In the genomic region with DNA sequence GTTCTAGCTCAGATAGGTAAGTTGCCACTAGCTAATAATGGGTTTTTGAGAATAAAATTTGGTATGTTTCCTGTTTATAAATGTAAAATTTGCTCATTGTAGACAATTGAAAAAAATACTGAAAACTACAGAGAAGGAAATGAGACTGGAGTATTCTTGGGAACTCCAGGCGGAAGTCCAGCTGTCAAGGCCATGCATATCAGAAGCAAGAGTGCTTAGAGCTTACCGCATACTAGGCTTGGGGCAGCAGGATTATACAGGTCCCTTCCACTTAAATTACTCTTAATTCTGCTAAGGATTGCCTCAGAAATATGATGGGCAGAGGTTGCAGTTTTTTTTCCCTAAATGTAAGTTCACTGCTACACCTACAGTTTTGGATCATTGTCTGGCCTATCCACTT, we compare ENCODE assay signal across 30 cellular contexts.
"Had no signal": no experiment of that assay in that cellular context is flagged by ENCODE, and none has a peak within 500 bp of the region (broad histone marks: within the 10 kb centered on the region; RNA-seq: fewer than 3 reads in every experiment).

No MANE protein-coding gene starts in this region.

- H3K27ac ChIP-seq: neutrophil, parathyroid adenoma, psoas muscle, skin epidermis, stomach, thoracic aorta, thyroid gland, tibial nerve, upper lobe of left lung, vagina had no signal

- H3K9ac ChIP-seq: parathyroid adenoma had no signal

- FAIRE-seq: urothelium cell line had no signal

- H3K9me3 ChIP-seq: neutrophil, psoas muscle, stomach, thoracic aorta, thyroid gland, tibial nerve, upper lobe of left lung, vagina had no signal

- H3K36me3 Mint-ChIP-seq: natural killer cell treated with Interleukin-12 subunit alpha and Interleukin-12 subunit beta and Interleukin-15 and Interleukin-18, amount 100 ng/mL, for 72 hours; stimulated activated effector memory CD8-positive, alpha-beta T cell treated with anti-CD3 and anti-CD28 coated beads, Interleukin-12 subunit alpha, Interleukin-12 subunit beta, amount 100 ng/mL, for 72 hours had no signal

- H2AFZ ChIP-seq: parathyroid adenoma had no signal

- H3K4me3 Mint-ChIP-seq: naive thymus-derived CD8-positive, alpha-beta T cell; natural killer cell treated with Interleukin-12 subunit alpha and Interleukin-12 subunit beta and Interleukin-15 and Interleukin-18, amount 100 ng/mL, for 72 hours; nephron progenitor cell; neural crest cell; stimulated activated effector memory CD8-positive, alpha-beta T cell treated with anti-CD3 and anti-CD28 coated beads, Interleukin-12 subunit alpha, Interleukin-12 subunit beta, amount 100 ng/mL, for 72 hours; stimulated activated naive B cell treated with anti-CD40 and anti-IgM and Interleukin-4, amounts not matched to agents 10 μg/mL and 1 μg/mL and 100 μg/mL, for 72 hours; stimulated activated naive CD8-positive, alpha-beta T cell treated with anti-CD3 and anti-CD28 coated beads, Interleukin-15, Interleukin-2, amounts not matched to agents 100 ng/mL and 50 ng/mL, for 24 hours had no signal

- H3K27me3 ChIP-seq: neutrophil, stomach, thyroid gland, tibial nerve, upper lobe of left lung, vagina had no signal

- H3K4me3 ChIP-seq: psoas muscle, skin epidermis, smooth muscle cell, stomach, thoracic aorta, thyroid gland, tibial nerve, upper lobe of left lung, vagina had no signal

- H3K9me3 Mint-ChIP-seq: natural killer cell treated with Interleukin-12 subunit alpha and Interleukin-12 subunit beta and Interleukin-15 and Interleukin-18, amount 100 ng/mL, for 72 hours; nephron progenitor cell had no signal

- H3K4me1 ChIP-seq: psoas muscle had no signal

- H3K4me2 ChIP-seq: smooth muscle cell had no signal

- ATAC-seq: naive thymus-derived CD8-positive, alpha-beta T cell; natural killer cell treated with Interleukin-12 subunit alpha and Interleukin-12 subunit beta and Interleukin-15 and Interleukin-18, amount 100 ng/mL, for 72 hours; psoas muscle; right cardiac atrium; sciatic nerve; stimulated activated effector memory CD8-positive, alpha-beta T cell treated with anti-CD3 and anti-CD28 coated beads, Interleukin-12 subunit alpha, Interleukin-12 subunit beta, amount 100 ng/mL, for 72 hours; stimulated activated naive B cell treated with anti-CD40 and anti-IgM and Interleukin-4, amounts not matched to agents 10 μg/mL and 1 μg/mL and 100 μg/mL, for 72 hours had no signal

- DNase-seq: naive thymus-derived CD8-positive, alpha-beta T cell; nephron progenitor cell; nucleus accumbens; posterior cingulate gyrus; psoas muscle; stimulated activated CD4-positive, alpha-beta T cell treated with anti-CD3 and anti-CD28 coated beads, Interleukin-15, amount 100 ng/mL, for 24 hours; stimulated activated CD4-positive, alpha-beta T cell treated with anti-CD3 and anti-CD28 coated beads, Interleukin-2, amount 100 ng/mL, for 24 hours; stimulated activated CD4-positive, alpha-beta T cell treated with anti-CD3 and anti-CD28 coated beads, Interleukin-2, amount 100 ng/mL, for 48 hours; stimulated activated CD4-positive, alpha-beta T cell treated with anti-CD3 and anti-CD28 coated beads, Interleukin-4, amount 100 ng/mL, for 24 hours; stimulated activated naive B cell treated with anti-CD40 and anti-IgM and Interleukin-4, amounts not matched to agents 10 μg/mL and 1 μg/mL and 100 μg/mL, for 72 hours; stimulated activated naive CD4-positive, alpha-beta T cell treated with Interleukin-2 at 50 U/mL for 16 hours; stomach; trophoblast cell had no signal

- H3K27me3 Mint-ChIP-seq: naive thymus-derived CD8-positive, alpha-beta T cell; natural killer cell treated with Interleukin-12 subunit alpha and Interleukin-12 subunit beta and Interleukin-15 and Interleukin-18, amount 100 ng/mL, for 72 hours; progenitor cell of endocrine pancreas; stimulated activated naive B cell treated with anti-CD40 and anti-IgM and Interleukin-4, amounts not matched to agents 10 μg/mL and 1 μg/mL and 100 μg/mL, for 72 hours; stimulated activated naive CD8-positive, alpha-beta T cell treated with anti-CD3 and anti-CD28 coated beads, Interleukin-15, Interleukin-2, amounts not matched to agents 100 ng/mL and 50 ng/mL, for 24 hours had no signal

- H3K36me3 ChIP-seq: neutrophil, stomach, thoracic aorta, thyroid gland, tibial nerve, upper lobe of left lung, vagina had no signal
